In genomic region chr6:33610057-33610456, GRCh38 we compare ENCODE assay signal across 13 cellular contexts. TPM values are rescaled to one million over a fixed set of nuclear protein-coding genes. Genes with fewer than 3 reads are reported as not detected.
DNase-seq lines count a peak whose midpoint lies in the region; ATAC-seq and TF ChIP-seq lines count a peak whose summit lies in the region.
"Had no signal": no experiment of that assay in that cellular context is flagged by ENCODE, and none has a peak within 500 bp of the region (broad histone marks: within the 10 kb centered on the region; RNA-seq: fewer than 3 reads in every experiment).

No MANE protein-coding gene starts in this region.

- H3K4me3 Mint-ChIP-seq in stimulated activated memory B cell treated with anti-CD40 and anti-IgM and Interleukin-4, amounts not matched to agents 10 μg/mL and 1 μg/mL and 100 μg/mL, for 72 hours: no peak overlapping the region
- H3K4me3 Mint-ChIP-seq: activated CD4-positive, alpha-beta memory T cell treated with anti-CD3 and anti-CD28 coated beads, Interleukin-2, amount 10 ng/mL, durations not matched to agents 7 days and 5 days; activated naive CD8-positive, alpha-beta T cell treated with anti-CD3 and anti-CD28 coated beads for 36 hours had no signal

- H3K27me3 Mint-ChIP-seq in stimulated activated memory B cell treated with anti-CD40 and anti-IgM and Interleukin-4, amounts not matched to agents 10 μg/mL and 1 μg/mL and 100 μg/mL, for 72 hours: no peaks in the 10 kb centered on the region
- H3K27me3 Mint-ChIP-seq: activated naive CD8-positive, alpha-beta T cell treated with anti-CD3 and anti-CD28 coated beads for 36 hours had no signal

- peak in 1 of 2 donors; percentile 7 for ATAC-seq in lower lobe of right lung
- no peak for ATAC-seq in stimulated activated memory B cell treated with anti-CD40 and anti-IgM and Interleukin-4, amounts not matched to agents 10 μg/mL and 1 μg/mL and 100 μg/mL, for 72 hours
- no peak for ATAC-seq in GM18502 (IDR thresholded peaks at IDR 0.05; ENCODE audit: poor library complexity, unreplicated experiment)

- TF ChIP-seq CTCF in cardiac fibroblast (IDR thresholded peaks at IDR 0.05; ENCODE audit: low read depth, low read length) (no peak), lower lobe of right lung (IDR thresholded peaks at IDR 0.05) (no peak)

- H3K4me3 ChIP-seq in H7 (ENCODE audit: insufficient read depth, low read depth, low read length) (no peak overlapping the region), cardiac fibroblast (replicated peaks in 1 of 2; ENCODE audit: low read depth in 2 of 2, low read length in 2 of 2) (no peak overlapping the region), lower lobe of right lung (no peak overlapping the region)

- intact Hi-C loops in lower lobe of right lung (cut with DNase I): no loop called here

- H3K27ac Mint-ChIP-seq in stimulated activated memory B cell treated with anti-CD40 and anti-IgM and Interleukin-4, amounts not matched to agents 10 μg/mL and 1 μg/mL and 100 μg/mL, for 72 hours: peak overlapping the region; percentile 52
- H3K27ac Mint-ChIP-seq: activated CD4-positive, alpha-beta memory T cell treated with anti-CD3 and anti-CD28 coated beads, Interleukin-2, amount 10 ng/mL, durations not matched to agents 7 days and 5 days; activated naive CD8-positive, alpha-beta T cell treated with anti-CD3 and anti-CD28 coated beads for 36 hours had no signal

- peaks cover 4% of the 10 kb centered on the region for H3K36me3 Mint-ChIP-seq in stimulated activated memory B cell treated with anti-CD40 and anti-IgM and Interleukin-4, amounts not matched to agents 10 μg/mL and 1 μg/mL and 100 μg/mL, for 72 hours
- H3K36me3 Mint-ChIP-seq: activated naive CD8-positive, alpha-beta T cell treated with anti-CD3 and anti-CD28 coated beads for 36 hours had no signal

- peaks cover 4% of the 10 kb centered on the region for H3K9me3 Mint-ChIP-seq in stimulated activated memory B cell treated with anti-CD40 and anti-IgM and Interleukin-4, amounts not matched to agents 10 μg/mL and 1 μg/mL and 100 μg/mL, for 72 hours
- H3K9me3 Mint-ChIP-seq: activated CD4-positive, alpha-beta memory T cell treated with anti-CD3 and anti-CD28 coated beads, Interleukin-2, amount 10 ng/mL, durations not matched to agents 7 days and 5 days; activated naive CD8-positive, alpha-beta T cell treated with anti-CD3 and anti-CD28 coated beads for 36 hours had no signal

- peak; percentile 51 for DNase-seq in H7
- peak; percentile 45 to 70 for DNase-seq in cardiac fibroblast (ENCODE audit: low read depth in 2 of 2)
- DNase-seq in lower lobe of right lung: no peak
- DNase-seq in anterior cingulate cortex (lab: John Stamatoyannopoulos, UW): no peak
- DNase-seq in COR-L47 (lab: John Stamatoyannopoulos, UW): no peak
- DNase-seq in stimulated activated CD4-positive, alpha-beta T cell treated with anti-CD3 and anti-CD28 coated beads, Interleukin-15, amount 100 ng/mL, for 24 hours: no peak
- DNase-seq: activated CD4-positive, alpha-beta memory T cell treated with anti-CD3 and anti-CD28 coated beads, Interleukin-2, amount 10 ng/mL, durations not matched to agents 7 days and 5 days; activated naive CD8-positive, alpha-beta T cell treated with anti-CD3 and anti-CD28 coated beads for 36 hours; NCI-H1048; NCI-H526 treated with DMSO at 0.1 percent for 48 hours; stimulated activated CD4-positive, alpha-beta T cell treated with anti-CD3 and anti-CD28 coated beads, Interleukin-2, amount 100 ng/mL, for 48 hours had no signal

- peaks cover 16% of the 10 kb centered on the region for H3K4me1 ChIP-seq in lower lobe of right lung

- peaks cover 16% of the 10 kb centered on the region for H3K4me1 Mint-ChIP-seq in stimulated activated memory B cell treated with anti-CD40 and anti-IgM and Interleukin-4, amounts not matched to agents 10 μg/mL and 1 μg/mL and 100 μg/mL, for 72 hours
- H3K4me1 Mint-ChIP-seq: activated naive CD8-positive, alpha-beta T cell treated with anti-CD3 and anti-CD28 coated beads for 36 hours had no signal

- H3K27me3 ChIP-seq in H7 (ENCODE audit: control insufficient read depth, insufficient read depth, low read length) (no peaks in the 10 kb centered on the region), lower lobe of right lung (ENCODE audit: low read depth) (no peaks in the 10 kb centered on the region)

- H3K9me3 ChIP-seq in lower lobe of right lung: no peaks in the 10 kb centered on the region

- peak overlapping the region; percentile 47 for H3K27ac ChIP-seq in lower lobe of right lung

- H3K36me3 ChIP-seq in H7 (replicated peaks; ENCODE audit: control insufficient read depth, insufficient read depth, low read length): no peaks in the 10 kb centered on the region
- H3K36me3 ChIP-seq in lower lobe of right lung: no peaks in the 10 kb centered on the region

RNA-seq across cellular contexts. Expression of gene ITPR3, which starts 11.1 kb away (rescaled TPM):
- total RNA-seq in H7 (2014; rRNA removed; shearing (Covaris generic)): 23.4 and 26.0 TPM in 2 replicates
- 74.7 TPM for total RNA-seq in lower lobe of right lung

RNA-seq across cellular contexts. Expression of gene BAK1, which starts 30.0 kb away (rescaled TPM):
- 45.9 and 50.5 TPM in 2 replicates for total RNA-seq in H7 (2014; rRNA removed; shearing (Covaris generic))
- 22.3 TPM for total RNA-seq in lower lobe of right lung

Comparison
In these comparisons a context has a peak if more than half of its experiments do, and no peak if none do; other contexts are left out.
1. DNase-seq: peak in H7 (single experiment) and cardiac fibroblast (2 of 2); none in lower lobe of right lung (single experiment), anterior cingulate cortex (0 of 58), COR-L47 (single experiment) and stimulated activated CD4-positive, alpha-beta T cell treated with anti-CD3 and anti-CD28 coated beads, Interleukin-15, amount 100 ng/mL, for 24 hours (single experiment).